ENCODE assay signal across 12 cellular contexts in the genomic region with DNA sequence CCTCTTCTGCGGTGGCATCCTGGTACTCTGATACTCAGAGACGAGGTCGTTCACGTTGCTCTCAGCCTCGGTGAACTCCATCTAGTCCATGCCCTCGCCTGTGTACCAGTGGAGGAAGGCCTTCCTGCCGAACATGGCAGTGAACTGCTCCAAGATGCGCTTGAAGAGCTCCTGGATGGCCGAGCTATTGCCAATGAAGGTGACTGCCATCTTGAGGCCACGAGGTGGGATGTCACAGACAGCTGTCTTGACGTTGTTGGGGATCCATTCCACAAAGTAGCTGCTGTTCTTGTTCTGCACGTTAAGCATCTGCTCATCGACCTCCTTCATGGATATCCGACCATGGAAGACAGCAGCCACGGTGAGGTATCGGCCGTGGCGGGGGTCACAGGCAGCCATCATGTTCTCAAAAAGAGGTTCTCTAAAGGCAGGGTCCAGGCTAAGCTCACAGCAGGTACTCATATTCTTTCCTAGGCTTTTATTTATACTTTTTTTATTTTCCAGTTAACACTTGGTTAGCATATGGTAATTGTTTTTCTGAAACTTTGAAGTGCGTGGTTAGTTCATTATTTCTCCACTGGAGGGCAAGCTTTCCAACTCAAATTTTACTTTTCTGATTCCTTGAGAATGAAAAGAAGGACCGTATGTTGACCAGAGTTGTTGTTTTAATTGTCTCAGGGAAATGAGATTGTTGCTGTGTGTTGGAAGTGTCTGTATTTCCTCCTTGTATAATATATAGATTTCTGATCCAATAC.
A peak's percentile ranks its signal among the peaks of the same experiment; 100 is the strongest.
DNase-seq lines count a peak whose midpoint lies in the region; ATAC-seq and TF ChIP-seq lines count a peak whose summit lies in the region.
"Had no signal": no experiment of that assay in that cellular context is flagged by ENCODE, and none has a peak within 500 bp of the region (broad histone marks: within the 10 kb centered on the region; RNA-seq: fewer than 3 reads in every experiment).

No MANE protein-coding gene starts in this region.

- H3K27me3 ChIP-seq in heart left ventricle (no peaks in the 10 kb centered on the region), Panc1 (ENCODE audit: control insufficient read depth, insufficient read depth, low read length) (no peaks in the 10 kb centered on the region), thoracic aorta (replicated peaks; ENCODE audit: insufficient read depth) (no peaks in the 10 kb centered on the region)

- TF ChIP-seq POLR2A in heart left ventricle (IDR thresholded peaks at IDR 0.05), result no peak

- peaks cover 0 to 20% (median 12%) of the 10 kb centered on the region in 12 donors for H3K4me1 ChIP-seq in heart left ventricle
- H3K4me1 ChIP-seq in Panc1 (ENCODE audit: control insufficient read depth, insufficient read depth, low read length), result no peaks in the 10 kb centered on the region
- H3K4me1 ChIP-seq in thoracic aorta (ENCODE audit: control insufficient read depth in 1 of 2, low read depth in 2 of 2), result peaks cover 0 to 6% of the 10 kb centered on the region in 2 donors

- in situ Hi-C loops in Panc1 (cut with HindIII; ENCODE audit: low pct_unique_long_range_greater_than_20kb, low sequenced_read_pairs), result no loop called here

- ATAC-seq in heart left ventricle (no peak), Right ventricle myocardium superior (ENCODE audit: poor library complexity) (no peak), Panc1 (no peak), thoracic aorta (ENCODE audit: insufficient number of reproducible peaks, low FRiP score, low read depth) (no peak), HG03175 (IDR thresholded peaks at IDR 0.05; ENCODE audit: unreplicated experiment) (no peak)
- ATAC-seq: Right ventricle myocardium inferior had no signal

- H3K27ac ChIP-seq in heart left ventricle, result no peak overlapping the region
- H3K27ac ChIP-seq in Panc1 (ENCODE audit: low read length), result no peak overlapping the region
- H3K27ac ChIP-seq in thoracic aorta, result no peak overlapping the region

- H3K4me3 ChIP-seq in heart left ventricle (no peak overlapping the region), Panc1 (ENCODE audit: low read depth in 2 of 2, low read length in 2 of 2) (no peak overlapping the region), thoracic aorta (no peak overlapping the region)

- H3K9me3 ChIP-seq in heart left ventricle, result no peaks in the 10 kb centered on the region
- H3K9me3 ChIP-seq in Panc1 (ENCODE audit: control insufficient read depth, insufficient read depth, low read depth, low read length), result no peaks in the 10 kb centered on the region
- no peaks in the 10 kb centered on the region for H3K9me3 ChIP-seq in thoracic aorta

- intact Hi-C loops in heart left ventricle (cut with DNase I) (loop anchor here in 1 of 10 donors (10.0 kb wide), 3 partner anchors 180 to 730 kb away; no protein-coding TSS in a partner anchor), Right ventricle myocardium superior (cut with DNase I) (no loop called here), Panc1 (cut with micrococcal nuclease; ENCODE audit: unreplicated experiment) (loop anchor here (10.0 kb wide), 1 partner anchor 270 kb away; no protein-coding TSS in a partner anchor)

- DNase-seq in heart left ventricle (no peak), Right ventricle myocardium superior (no peak), Panc1 (ENCODE audit: low read depth, low spot score) (no peak), fibroblast of peridontal ligament (ENCODE audit: extremely low read depth) (peak; percentile 48), thoracic aorta (ENCODE audit: low spot score) (no peak), T-helper 2 cell (no peak), islet precursor cell (no peak)
- DNase-seq: activated effector memory CD4-positive, alpha-beta T cell treated with Interleukin-2 at 50 U/mL for 16 hours; CD4-positive, alpha-beta memory T cell; head of caudate nucleus had no signal

- POLR2A ChIA-PET in Panc1 (lab: Charles Lee), result no interaction called here

- H3K36me3 ChIP-seq in heart left ventricle (no peaks in the 10 kb centered on the region), Panc1 (ENCODE audit: control insufficient read depth, insufficient read depth, low read length) (no peaks in the 10 kb centered on the region), thoracic aorta (no peaks in the 10 kb centered on the region)

- 89 to 92% (median 90%) methylated on average over 19 to 20 of the region's 20 CpGs for WGBS in heart left ventricle, 4 donors

- TF ChIP-seq CTCF in heart left ventricle (IDR thresholded peaks at IDR 0.05), result peak; percentile 20 to 49 (median 34)
- peak; percentile 61 for TF ChIP-seq CTCF in Panc1 (IDR thresholded peaks at IDR 0.05)
- peak; percentile 33 for TF ChIP-seq CTCF in thoracic aorta (IDR thresholded peaks at IDR 0.05)

- BruUV-seq in Panc1 (replicated peaks; lab: Mats Ljungman, UMichigan), result no TSS peak

- CTCF ChIA-PET in Panc1 (lab: Charles Lee), result no interaction called here
